ENCODE assay signal across 13 cellular contexts in genomic region chr3:12192655-12193484, GRCh38. TPM values are rescaled to one million over a fixed set of nuclear protein-coding genes. Genes with fewer than 3 reads are reported as not detected.
DNase-seq lines count a peak whose midpoint lies in the region; ATAC-seq and TF ChIP-seq lines count a peak whose summit lies in the region.
"Had no signal": no experiment of that assay in that cellular context is flagged by ENCODE, and none has a peak within 500 bp of the region (broad histone marks: within the 10 kb centered on the region; RNA-seq: fewer than 3 reads in every experiment).

No MANE protein-coding gene starts in this region.

- DNase-seq in HCEC 1CT = peak; percentile 13
- DNase-seq in Panc1 (ENCODE audit: low read depth, low spot score) = no peak
- no peak for DNase-seq in smooth muscle cell (lab: John Stamatoyannopoulos, UW; ENCODE audit: unreplicated experiment)
- no peak for DNase-seq in amniotic stem cell (lab: John Stamatoyannopoulos, UW)
- no peak for DNase-seq in CD4-positive, alpha-beta memory T cell
- no peak for DNase-seq in NCI-H2029 (lab: John Stamatoyannopoulos, UW)
- DNase-seq in activated naive CD4-positive, alpha-beta T cell treated with anti-CD3 and anti-CD28 coated beads, Interleukin-2, amount 10 ng/mL, durations not matched to agents 7 days and 5 days = no peak
- DNase-seq: activated T-cell treated with anti-CD3 and anti-CD28 coated beads for 4 hours, anterior cingulate cortex had no signal

- H3K4me1 Mint-ChIP-seq in CD4-positive, alpha-beta memory T cell = peaks cover 0 to 7% (median under 1%) of the 10 kb centered on the region in 4 donors
- peaks cover 12% of the 10 kb centered on the region for H3K4me1 Mint-ChIP-seq in activated naive CD4-positive, alpha-beta T cell treated with anti-CD3 and anti-CD28 coated beads, Interleukin-2, amount 10 ng/mL, durations not matched to agents 7 days and 5 days

- peaks cover 15% of the 10 kb centered on the region for H3F3A ChIP-seq in smooth muscle cell (ENCODE audit: low read depth)

- H3K27me3 Mint-ChIP-seq in CD4-positive, alpha-beta memory T cell = peaks cover 0 to 2% of the 10 kb centered on the region in 2 donors
- H3K27me3 Mint-ChIP-seq in activated naive CD4-positive, alpha-beta T cell treated with anti-CD3 and anti-CD28 coated beads, Interleukin-2, amount 10 ng/mL, durations not matched to agents 7 days and 5 days = peaks cover 8% of the 10 kb centered on the region

- peak overlapping the region; percentile 76 for H3K27ac ChIP-seq in Panc1 (ENCODE audit: low read length)
- H3K27ac ChIP-seq in esophagus (ENCODE audit: low read depth in 2 of 2, low read length in 1 of 2) = peak overlapping the region; percentile 66 to 77
- peak overlapping the region; percentile 94 for H3K27ac ChIP-seq in smooth muscle cell (ENCODE audit: low read depth)
- H3K27ac ChIP-seq in CD4-positive, alpha-beta memory T cell (ENCODE audit: low read depth, low read length) = no peak overlapping the region
- H3K27ac ChIP-seq: gastrocnemius medialis, prostate gland had no signal

- H3K27ac Mint-ChIP-seq in CD4-positive, alpha-beta memory T cell = no peak overlapping the region
- no peak overlapping the region for H3K27ac Mint-ChIP-seq in activated naive CD4-positive, alpha-beta T cell treated with anti-CD3 and anti-CD28 coated beads, Interleukin-2, amount 10 ng/mL, durations not matched to agents 7 days and 5 days

- H3K9me3 Mint-ChIP-seq in CD4-positive, alpha-beta memory T cell = no peaks in the 10 kb centered on the region
- H3K9me3 Mint-ChIP-seq in activated naive CD4-positive, alpha-beta T cell treated with anti-CD3 and anti-CD28 coated beads, Interleukin-2, amount 10 ng/mL, durations not matched to agents 7 days and 5 days = no peaks in the 10 kb centered on the region

- BruUV-seq in Panc1 (replicated peaks; lab: Mats Ljungman, UMichigan) = no TSS peak

- 91 to 92% methylated on average over 3 of the region's 3 CpGs for WGBS in esophagus, 2 donors
- WGBS in smooth muscle cell (ENCODE audit: low lambda C conversion rate) = 84% methylated on average over 3 of the region's 3 CpGs

- H3K4me3 Mint-ChIP-seq in CD4-positive, alpha-beta memory T cell = no peak overlapping the region
- no peak overlapping the region for H3K4me3 Mint-ChIP-seq in activated naive CD4-positive, alpha-beta T cell treated with anti-CD3 and anti-CD28 coated beads, Interleukin-2, amount 10 ng/mL, durations not matched to agents 7 days and 5 days

- H4K20me1 ChIP-seq in smooth muscle cell (ENCODE audit: low read depth) = no peaks in the 10 kb centered on the region

- H3K4me3 ChIP-seq in Panc1 (ENCODE audit: low read depth in 2 of 2, low read length in 2 of 2) (no peak overlapping the region), esophagus (ENCODE audit: low read depth in 1 of 2, low read length in 2 of 2) (no peak overlapping the region), smooth muscle cell (no peak overlapping the region)
- H3K4me3 ChIP-seq in CD4-positive, alpha-beta memory T cell (ENCODE audit: low read length in 2 of 2) = no peak overlapping the region
- H3K4me3 ChIP-seq: gastrocnemius medialis, prostate gland, SK-N-MC had no signal

- H3K36me3 ChIP-seq in Panc1 (ENCODE audit: control insufficient read depth, insufficient read depth, low read length) = no peaks in the 10 kb centered on the region
- no peaks in the 10 kb centered on the region for H3K36me3 ChIP-seq in esophagus (ENCODE audit: control insufficient read depth in 2 of 2, insufficient read depth in 2 of 2, low read length in 1 of 2)
- no peaks in the 10 kb centered on the region for H3K36me3 ChIP-seq in smooth muscle cell (ENCODE audit: low read depth)
- no peaks in the 10 kb centered on the region for H3K36me3 ChIP-seq in CD4-positive, alpha-beta memory T cell (ENCODE audit: insufficient read depth, low read length)
- H3K36me3 ChIP-seq: gastrocnemius medialis, prostate gland had no signal

- H3K9ac ChIP-seq in smooth muscle cell (ENCODE audit: low read depth) = no peak overlapping the region

- H3K27me3 ChIP-seq in Panc1 (ENCODE audit: control insufficient read depth, insufficient read depth, low read length) (no peaks in the 10 kb centered on the region), esophagus (ENCODE audit: control insufficient read depth in 1 of 2, insufficient read depth in 2 of 2, low read length in 2 of 2) (no peaks in the 10 kb centered on the region), smooth muscle cell (ENCODE audit: low read depth) (no peaks in the 10 kb centered on the region)
- no peaks in the 10 kb centered on the region for H3K27me3 ChIP-seq in CD4-positive, alpha-beta memory T cell (ENCODE audit: insufficient read depth, low read length)
- H3K27me3 ChIP-seq: gastrocnemius medialis had no signal

- no peaks in the 10 kb centered on the region for H3K79me2 ChIP-seq in smooth muscle cell (ENCODE audit: low read depth)

- no peak for ATAC-seq in Panc1

- H3K4me1 ChIP-seq in Panc1 (ENCODE audit: control insufficient read depth, insufficient read depth, low read length) (peaks cover 28% of the 10 kb centered on the region), esophagus (ENCODE audit: control insufficient read depth in 2 of 2, insufficient read depth in 2 of 2, low read length in 1 of 2) (peaks cover 2 to 23% of the 10 kb centered on the region in 2 donors), smooth muscle cell (ENCODE audit: low read depth) (peaks cover 20% of the 10 kb centered on the region)
- no peaks in the 10 kb centered on the region for H3K4me1 ChIP-seq in CD4-positive, alpha-beta memory T cell (ENCODE audit: insufficient read depth, low read length)
- H3K4me1 ChIP-seq: prostate gland had no signal

- no peak overlapping the region for H2AFZ ChIP-seq in smooth muscle cell (ENCODE audit: low read depth)

- intact Hi-C loops in Panc1 (cut with micrococcal nuclease; ENCODE audit: unreplicated experiment) = loop anchor here (10.0 kb wide), 1 partner anchor 92 kb away; the partner anchor contains the start of gene PPARG
- intact Hi-C loops in CD4-positive, alpha-beta memory T cell (cut with micrococcal nuclease) = no loop called here

- H3K9me3 ChIP-seq in Panc1 (ENCODE audit: control insufficient read depth, insufficient read depth, low read depth, low read length) (no peaks in the 10 kb centered on the region), esophagus (ENCODE audit: control insufficient read depth in 2 of 2, insufficient read depth in 1 of 2, low read depth in 1 of 2, low read length in 1 of 2) (no peaks in the 10 kb centered on the region), smooth muscle cell (replicated peaks; ENCODE audit: low read depth) (no peaks in the 10 kb centered on the region)
- no peaks in the 10 kb centered on the region for H3K9me3 ChIP-seq in CD4-positive, alpha-beta memory T cell (ENCODE audit: control insufficient read depth in 1 of 2, low read length in 2 of 2)
- H3K9me3 ChIP-seq: gastrocnemius medialis, prostate gland had no signal

- POLR2A ChIA-PET in Panc1 (lab: Charles Lee) = no interaction called here
- POLR2A ChIA-PET in CD4-positive, alpha-beta memory T cell (lab: Charles Lee; ENCODE audit: partially characterized antibody) = no interaction called here

- no peak overlapping the region for H3K4me2 ChIP-seq in smooth muscle cell

- CTCF ChIA-PET in Panc1 (lab: Charles Lee) = no interaction called here
- CTCF ChIA-PET in CD4-positive, alpha-beta memory T cell (lab: Charles Lee; ENCODE audit: partially characterized antibody) = no interaction called here
- CTCF ChIA-PET in activated naive CD4-positive, alpha-beta T cell treated with anti-CD3 and anti-CD28 coated beads, Interleukin-2, amount 10 ng/mL, durations not matched to agents 7 days and 5 days (lab: Charles Lee) = no interaction called here

- in situ Hi-C loops in Panc1 (cut with HindIII; ENCODE audit: low pct_unique_long_range_greater_than_20kb, low sequenced_read_pairs) = no loop called here

- no peaks in the 10 kb centered on the region for H3K36me3 Mint-ChIP-seq in CD4-positive, alpha-beta memory T cell
- no peaks in the 10 kb centered on the region for H3K36me3 Mint-ChIP-seq in activated naive CD4-positive, alpha-beta T cell treated with anti-CD3 and anti-CD28 coated beads, Interleukin-2, amount 10 ng/mL, durations not matched to agents 7 days and 5 days

- TF ChIP-seq CTCF in Panc1 (IDR thresholded peaks at IDR 0.05) (no peak), smooth muscle cell (IDR thresholded peaks at IDR 0.05; ENCODE audit: borderline replicate concordance, insufficient read depth, poor library complexity, severe bottlenecking) (no peak)

RNA-seq across cellular contexts. Expression of gene TIMP4, which starts 34.2 kb away (rescaled TPM):
- total RNA-seq in Panc1 (2021; ENCODE audit: unreplicated experiment) = not detected
- not detected for polyA plus RNA-seq in Panc1 (2012; ENCODE audit: insufficient read length)
- under 1 TPM; 0.45 to 1.00 TPM for polyA plus RNA-seq in esophagus
- 0.27 and 0.81 TPM in 2 replicates for total RNA-seq in smooth muscle cell
- polyA plus RNA-seq in smooth muscle cell = 1.2 and 1.5 TPM in 2 replicates
- total RNA-seq in CD4-positive, alpha-beta memory T cell = not detected
- not detected for polyA plus RNA-seq in CD4-positive, alpha-beta memory T cell
